24 cellular contexts compared by ENCODE assay signal in the genomic region with DNA sequence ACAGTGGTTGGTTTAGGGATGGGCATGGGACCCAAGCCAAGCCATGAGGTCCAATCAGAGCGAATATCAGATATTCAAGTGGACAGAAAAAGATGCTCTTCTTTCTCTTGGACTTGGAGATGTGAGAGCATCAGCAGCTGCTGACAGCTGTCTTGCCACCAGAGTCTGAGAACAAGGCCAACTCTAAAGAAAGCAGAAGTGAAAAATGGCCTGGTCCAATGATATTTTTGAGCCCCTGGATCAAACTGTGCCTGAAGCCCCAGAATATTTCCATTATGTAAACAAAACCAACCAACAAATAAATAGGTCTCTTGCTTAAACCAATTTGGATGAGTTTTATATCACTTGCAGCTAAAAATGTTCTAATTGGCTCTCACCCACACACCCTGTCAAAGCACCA.
"Had no signal": no experiment of that assay in that cellular context is flagged by ENCODE, and none has a peak within 500 bp of the region (broad histone marks: within the 10 kb centered on the region; RNA-seq: fewer than 3 reads in every experiment).

No MANE protein-coding gene starts in this region.

- H3K4me1 Mint-ChIP-seq: activated CD4-positive, alpha-beta memory T cell treated with anti-CD3 and anti-CD28 coated beads, Interleukin-2, amount 10 ng/mL, durations not matched to agents 7 days and 5 days; central memory CD8-positive, alpha-beta T cell; neural progenitor cell had no signal

- H3K4me3 Mint-ChIP-seq: activated CD4-positive, alpha-beta memory T cell treated with anti-CD3 and anti-CD28 coated beads, Interleukin-2, amount 10 ng/mL, durations not matched to agents 7 days and 5 days; activated CD8-positive, alpha-beta memory T cell treated with anti-CD3 and anti-CD28 coated beads, Interleukin-2, amount 10 ng/mL, durations not matched to agents 7 days and 5 days; central memory CD8-positive, alpha-beta T cell; naive thymus-derived CD4-positive, alpha-beta T cell; neural progenitor cell had no signal

- H3K36me3 ChIP-seq: brain microvascular endothelial cell, colonic mucosa, neural progenitor cell, tibial artery, uterus had no signal

- DNase-seq: activated CD4-positive, alpha-beta memory T cell treated with anti-CD3 and anti-CD28 coated beads, Interleukin-2, amount 10 ng/mL, durations not matched to agents 7 days and 5 days; activated CD4-positive, alpha-beta T cell treated with anti-CD3 and anti-CD28 coated beads for 48 hours; activated CD4-positive, CD25-positive, alpha-beta regulatory T cell; activated CD8-positive, alpha-beta memory T cell treated with anti-CD3 and anti-CD28 coated beads, Interleukin-2, amount 10 ng/mL, durations not matched to agents 7 days and 5 days; activated naive CD4-positive, alpha-beta T cell treated with anti-CD3 and anti-CD28 coated beads, Interleukin-2, amount 50 U/mL, for 16 hours; brain microvascular endothelial cell; colonic mucosa; foreskin keratinocyte; left cardiac atrium; mesenchymal stem cell; mucosa of descending colon; naive thymus-derived CD4-positive, alpha-beta T cell; stimulated activated CD4-positive, alpha-beta T cell treated with anti-CD3 and anti-CD28 coated beads, Interleukin-12 subunit alpha, Interleukin-12 subunit beta, amount 100 ng/mL, for 4 hours; stimulated activated CD4-positive, alpha-beta T cell treated with anti-CD3 and anti-CD28 coated beads, Interleukin-1b, Interleukin-23, amount 100 ng/mL, for 48 hours; stimulated activated CD8-positive, alpha-beta memory T cell treated with anti-CD3 and anti-CD28 coated beads, Interleukin-4, amount 100 ng/mL, for 48 hours; stimulated activated naive CD4-positive, alpha-beta T cell treated with Interleukin-2 at 50 U/mL for 16 hours; substantia nigra; uterus had no signal

- H3K36me3 Mint-ChIP-seq: activated CD8-positive, alpha-beta memory T cell treated with anti-CD3 and anti-CD28 coated beads, Interleukin-2, amount 10 ng/mL, durations not matched to agents 7 days and 5 days; naive thymus-derived CD4-positive, alpha-beta T cell; neural progenitor cell had no signal

- H3K27ac ChIP-seq: brain microvascular endothelial cell, colonic mucosa, foreskin keratinocyte, hepatocyte, neural progenitor cell, tibial artery, uterus had no signal

- H3K79me2 ChIP-seq: hepatocyte had no signal

- H3K4me3 ChIP-seq: colonic mucosa, hepatocyte, mucosa of descending colon, neural progenitor cell, tibial artery, uterus had no signal

- H3K4me1 ChIP-seq: colonic mucosa, foreskin keratinocyte, neural progenitor cell, tibial artery, uterus had no signal

- H3K27me3 ChIP-seq: brain microvascular endothelial cell, colonic mucosa, foreskin keratinocyte, hepatocyte, neural progenitor cell, tibial artery, uterus had no signal

- H3K4me2 ChIP-seq: hepatocyte, neural progenitor cell had no signal

- H3K27me3 Mint-ChIP-seq: activated CD4-positive, alpha-beta memory T cell treated with anti-CD3 and anti-CD28 coated beads, Interleukin-2, amount 10 ng/mL, durations not matched to agents 7 days and 5 days; activated CD8-positive, alpha-beta memory T cell treated with anti-CD3 and anti-CD28 coated beads, Interleukin-2, amount 10 ng/mL, durations not matched to agents 7 days and 5 days; central memory CD8-positive, alpha-beta T cell; naive thymus-derived CD4-positive, alpha-beta T cell; progenitor cell of endocrine pancreas had no signal

- ATAC-seq: activated CD8-positive, alpha-beta memory T cell treated with anti-CD3 and anti-CD28 coated beads, Interleukin-2, amount 10 ng/mL, durations not matched to agents 7 days and 5 days; foreskin keratinocyte; left cardiac atrium; mucosa of descending colon; naive thymus-derived CD4-positive, alpha-beta T cell had no signal

- H3K9me3 Mint-ChIP-seq: activated CD4-positive, alpha-beta memory T cell treated with anti-CD3 and anti-CD28 coated beads, Interleukin-2, amount 10 ng/mL, durations not matched to agents 7 days and 5 days; activated T-helper 2 cell treated with anti-CD3 and anti-CD28 coated beads, Interferon-gamma antibody, Interleukin-2, Interleukin-4, amounts not matched to agents 10 μg/mL and 5 μg/mL and 100 μg/mL, durations not matched to agents 14 hours and 24 hours and 36 hours; central memory CD8-positive, alpha-beta T cell; naive thymus-derived CD4-positive, alpha-beta T cell; neural progenitor cell had no signal

- H3K9me3 ChIP-seq: colonic mucosa, mucosa of descending colon, tibial artery, uterus had no signal

- H3K27ac Mint-ChIP-seq: activated CD4-positive, alpha-beta memory T cell treated with anti-CD3 and anti-CD28 coated beads, Interleukin-2, amount 10 ng/mL, durations not matched to agents 7 days and 5 days; activated CD8-positive, alpha-beta memory T cell treated with anti-CD3 and anti-CD28 coated beads, Interleukin-2, amount 10 ng/mL, durations not matched to agents 7 days and 5 days; activated T-helper 2 cell treated with anti-CD3 and anti-CD28 coated beads, Interferon-gamma antibody, Interleukin-2, Interleukin-4, amounts not matched to agents 10 μg/mL and 5 μg/mL and 100 μg/mL, durations not matched to agents 14 hours and 24 hours and 36 hours; neural progenitor cell; progenitor cell of endocrine pancreas had no signal

- H2AFZ ChIP-seq: hepatocyte, neural progenitor cell had no signal
